16 cellular contexts compared by ENCODE assay signal in the genomic region with DNA sequence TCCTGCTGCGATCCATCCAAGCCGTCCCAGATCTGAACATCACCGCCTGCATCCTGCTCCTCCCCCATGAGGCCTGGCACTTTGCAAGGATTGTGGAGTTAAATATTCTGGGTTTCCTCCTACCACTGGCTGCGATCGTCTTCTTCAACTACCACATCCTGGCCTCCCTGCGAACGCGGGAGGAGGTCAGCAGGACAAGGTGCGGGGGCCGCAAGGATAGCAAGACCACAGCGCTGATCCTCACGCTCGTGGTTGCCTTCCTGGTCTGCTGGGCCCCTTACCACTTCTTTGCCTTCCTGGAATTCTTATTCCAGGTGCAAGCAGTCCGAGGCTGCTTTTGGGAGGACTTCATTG. TPM values are rescaled to one million over a fixed set of nuclear protein-coding genes. Genes with fewer than 3 reads are reported as not detected.
DNase-seq lines count a peak whose midpoint lies in the region; ATAC-seq and TF ChIP-seq lines count a peak whose summit lies in the region.
"Had no signal": no experiment of that assay in that cellular context is flagged by ENCODE, and none has a peak within 500 bp of the region (broad histone marks: within the 10 kb centered on the region; RNA-seq: fewer than 3 reads in every experiment).

No MANE protein-coding gene starts in this region.

- peak overlapping the region; percentile 3; the same call in 1 of the 2 replicates for H3K18ac ChIP-seq in IMR-90 (ENCODE audit: low read depth, low read length)

- peaks cover 32 to 91% of the 10 kb centered on the region in 2 experiments for H3K79me1 ChIP-seq in IMR-90 (ENCODE audit: low read depth in 1 of 2, low read length in 2 of 2)

- H3K27me3 Mint-ChIP-seq in mesothelial cell of epicardium (ENCODE audit: low read depth) = no peaks in the 10 kb centered on the region
- peaks cover 6% of the 10 kb centered on the region for H3K27me3 Mint-ChIP-seq in activated CD4-positive, alpha-beta memory T cell treated with anti-CD3 and anti-CD28 coated beads for 36 hours

- dilution Hi-C loops in IMR-90 (cut with HindIII; ENCODE audit: low sequenced_read_pairs, unreplicated experiment) = no loop called here

- no peak overlapping the region for H3K4ac ChIP-seq in IMR-90 (ENCODE audit: low read depth, low read length)

- BruUV-seq in IMR-90 (replicated peaks; lab: Mats Ljungman, UMichigan) = TSS peak; percentile 8

- peaks cover 29% of the 10 kb centered on the region for H3K36me3 Mint-ChIP-seq in mesothelial cell of epicardium
- H3K36me3 Mint-ChIP-seq in activated CD4-positive, alpha-beta memory T cell treated with anti-CD3 and anti-CD28 coated beads for 36 hours = no peaks in the 10 kb centered on the region
- H3K36me3 Mint-ChIP-seq: CD4-positive, alpha-beta memory T cell had no signal

- H2AK9ac ChIP-seq in IMR-90 (replicated peaks; ENCODE audit: low read depth, low read length, poor library complexity) = no peak overlapping the region

- no peak overlapping the region for H3K4me3 ChIP-seq in IMR-90 (ENCODE audit: insufficient read depth, low read depth, low read length)
- no peak overlapping the region for H3K4me3 ChIP-seq in esophagus squamous epithelium
- H3K4me3 ChIP-seq in vagina = no peak overlapping the region
- H3K4me3 ChIP-seq: GM23248, HAP-1 had no signal

- peaks cover 34% of the 10 kb centered on the region for H4K20me1 ChIP-seq in IMR-90 (ENCODE audit: insufficient read depth, low read length)

- no peak for TF ChIP-seq RAD21 in IMR-90 (IDR thresholded peaks at IDR 0.05; ENCODE audit: low read length)

- peak overlapping the region; percentile 0 for H2AFZ ChIP-seq in IMR-90 (replicated peaks; ENCODE audit: low read length, poor library complexity)
- H2AFZ ChIP-seq: GM23248 had no signal

- no peak overlapping the region for H2BK120ac ChIP-seq in IMR-90 (ENCODE audit: low read depth, low read length)

- CTCF ChIA-PET in IMR-90 (lab: Yijun Ruan, JAX) = interaction anchor here (1.0 kb wide), 1 partner anchor 374 kb away, joined by 3 read pairs; no protein-coding TSS in a partner anchor
- CTCF ChIA-PET in activated CD4-positive, alpha-beta memory T cell treated with anti-CD3 and anti-CD28 coated beads for 36 hours (lab: Charles Lee) = no interaction called here

- no peak overlapping the region for H2BK5ac ChIP-seq in IMR-90 (ENCODE audit: low read depth, low read length, poor library complexity, severe bottlenecking)

- H3K4me2 ChIP-seq in IMR-90 (ENCODE audit: low read depth, low read length) = no peak overlapping the region

- H3K4me1 ChIP-seq in IMR-90 (ENCODE audit: control insufficient read depth, insufficient read depth, low read length) (peaks cover 47% of the 10 kb centered on the region), esophagus squamous epithelium (peaks cover 26 to 97% (median 35%) of the 10 kb centered on the region in 3 donors), vagina (peaks cover 50% of the 10 kb centered on the region)
- H3K4me1 ChIP-seq: HAP-1 had no signal

- TF ChIP-seq POLR2A in IMR-90 (IDR thresholded peaks at IDR 0.05; ENCODE audit: low read depth, low read length) (no peak), esophagus squamous epithelium (IDR thresholded peaks at IDR 0.05) (no peak), vagina (IDR thresholded peaks at IDR 0.05) (no peak)

- intact Hi-C loops in IMR-90 (cut with micrococcal nuclease) = loop anchor here (10.0 kb wide), 1 partner anchor 729 kb away; the partner anchor contains the start of gene GLRX5
- intact Hi-C loops in esophagus squamous epithelium (cut with DNase I) = no loop called here
- intact Hi-C loops in vagina (cut with DNase I) = no loop called here
- intact Hi-C loops in activated CD4-positive, alpha-beta memory T cell treated with anti-CD3 and anti-CD28 coated beads for 36 hours (cut with micrococcal nuclease) = no loop called here

- peaks cover 11% of the 10 kb centered on the region for H3K9me3 Mint-ChIP-seq in mesothelial cell of epicardium
- no peaks in the 10 kb centered on the region for H3K9me3 Mint-ChIP-seq in activated CD4-positive, alpha-beta memory T cell treated with anti-CD3 and anti-CD28 coated beads for 36 hours

- peaks cover 62% of the 10 kb centered on the region for H3K36me3 ChIP-seq in IMR-90 (ENCODE audit: control insufficient read depth, insufficient read depth, low read length)
- H3K36me3 ChIP-seq in esophagus squamous epithelium = peaks cover 0 to 5% (median 0%) of the 10 kb centered on the region in 3 donors
- no peaks in the 10 kb centered on the region for H3K36me3 ChIP-seq in vagina
- H3K36me3 ChIP-seq: BE2C, HAP-1 had no signal

- 0 out of 2 replicates have a peak overlapping the region, but pooled peaks have one; percentile 20 for H2BK20ac ChIP-seq in IMR-90 (ENCODE audit: low read depth, low read length)

- 100% methylated on average over 5 of the region's 14 CpGs; no CpG with 5 or more reads in 1 of the 2 experiments for WGBS in IMR-90 (ENCODE audit: extremely low coverage in 2 of 2, insufficient read length in 1 of 2), 2 experiments
- 80 to 94% methylated on average over 4 to 13 of the region's 14 CpGs for WGBS in esophagus squamous epithelium, 2 donors

- POLR2A ChIA-PET in IMR-90 (lab: Charles Lee; ENCODE audit: unreplicated experiment) = no interaction called here
- POLR2A ChIA-PET in activated CD4-positive, alpha-beta memory T cell treated with anti-CD3 and anti-CD28 coated beads for 36 hours (lab: Charles Lee) = no interaction called here

- peaks cover 5% of the 10 kb centered on the region for H3K9me3 ChIP-seq in IMR-90 (ENCODE audit: control insufficient read depth, insufficient read depth, low read length)
- no peaks in the 10 kb centered on the region for H3K9me3 ChIP-seq in esophagus squamous epithelium
- no peaks in the 10 kb centered on the region for H3K9me3 ChIP-seq in vagina
- H3K9me3 ChIP-seq: BE2C, HAP-1 had no signal

- H3K4me1 Mint-ChIP-seq in mesothelial cell of epicardium = peaks cover 60% of the 10 kb centered on the region
- no peaks in the 10 kb centered on the region for H3K4me1 Mint-ChIP-seq in activated CD4-positive, alpha-beta memory T cell treated with anti-CD3 and anti-CD28 coated beads for 36 hours (ENCODE audit: low read depth)
- H3K4me1 Mint-ChIP-seq: CD4-positive, alpha-beta memory T cell had no signal

- H4K91ac ChIP-seq in IMR-90 (ENCODE audit: insufficient read depth, low read depth, low read length) = peak overlapping the region; percentile 16; the same call in 1 of the 2 replicates

- no peak overlapping the region for H3K56ac ChIP-seq in IMR-90 (ENCODE audit: extremely low read depth, insufficient read depth, low read length)

- no peak overlapping the region for H3K9ac ChIP-seq in IMR-90 (ENCODE audit: low read depth, low read length)
- H3K9ac ChIP-seq: GM23248 had no signal

- peak overlapping the region; percentile 99 for H3K27ac Mint-ChIP-seq in mesothelial cell of epicardium
- H3K27ac Mint-ChIP-seq in activated CD4-positive, alpha-beta memory T cell treated with anti-CD3 and anti-CD28 coated beads for 36 hours = no peak overlapping the region
- H3K27ac Mint-ChIP-seq: CD4-positive, alpha-beta memory T cell had no signal

- H3K27ac ChIP-seq in IMR-90 (ENCODE audit: insufficient read depth, low read length) (peak overlapping the region; percentile 41), esophagus squamous epithelium (peak overlapping the region in 3 of 4 donors; percentile 81 to 87 (median 84)), vagina (peak overlapping the region; percentile 77)
- H3K27ac ChIP-seq: GM23248, HL-60 had no signal

- no peak overlapping the region; the same call in 1 of the 2 replicates for H3K14ac ChIP-seq in IMR-90 (replicated peaks; ENCODE audit: low read depth, low read length)

- H2AK5ac ChIP-seq in IMR-90 (ENCODE audit: low read depth, low read length) = peak overlapping the region; percentile 60; the same call in 1 of the 2 replicates

- DNase-seq in IMR-90 (no peak), esophagus squamous epithelium (lab: John Stamatoyannopoulos, UW) (no peak), mesothelial cell of epicardium (ENCODE audit: low spot score in 2 of 2, unreplicated experiment in 2 of 2) (no peak), vagina (ENCODE audit: extremely low spot score in 2 of 2) (no peak), NCI-H2196 treated with DMSO at 0.1 percent for 48 hours (lab: John Stamatoyannopoulos, UW; ENCODE audit: unreplicated experiment) (no peak)
- no peak for DNase-seq in activated CD4-positive, alpha-beta memory T cell treated with anti-CD3 and anti-CD28 coated beads for 36 hours
- DNase-seq: BE2C; CD4-positive, alpha-beta memory T cell; DMS153; DMS79; GDM1 had no signal

- no peak for ATAC-seq in IMR-90 (ENCODE audit: low read depth)
- no peak for ATAC-seq in HG02970 (IDR thresholded peaks at IDR 0.05; ENCODE audit: low FRiP score, unreplicated experiment)

- H4K5ac ChIP-seq in IMR-90 (ENCODE audit: low read depth, low read length) = no peak overlapping the region

- no peaks in the 10 kb centered on the region for H3K27me3 ChIP-seq in IMR-90 (ENCODE audit: control insufficient read depth, insufficient read depth, low read length)
- H3K27me3 ChIP-seq in esophagus squamous epithelium = no peaks in the 10 kb centered on the region
- no peaks in the 10 kb centered on the region for H3K27me3 ChIP-seq in vagina
- H3K27me3 ChIP-seq: BE2C had no signal

- peaks cover 30% of the 10 kb centered on the region for H3K9me1 ChIP-seq in IMR-90 (ENCODE audit: insufficient read depth, low read length)

- no peak overlapping the region for H4K8ac ChIP-seq in IMR-90 (ENCODE audit: low read depth in 2 of 2, low read length in 2 of 2)

- H3K4me3 Mint-ChIP-seq in mesothelial cell of epicardium = no peak overlapping the region
- no peak overlapping the region for H3K4me3 Mint-ChIP-seq in activated CD4-positive, alpha-beta memory T cell treated with anti-CD3 and anti-CD28 coated beads for 36 hours
- H3K4me3 Mint-ChIP-seq: CD4-positive, alpha-beta memory T cell had no signal

- in situ Hi-C loops in IMR-90 (cut with MboI; ENCODE audit: low sequenced_read_pairs) = loop anchor here (25.0 kb wide), 1 partner anchor 727 kb away; the partner anchor contains the start of gene GLRX5

- TF ChIP-seq CTCF in IMR-90 (conservative IDR thresholded peaks at IDR 0.05; ENCODE audit: low read depth, low read length) (no peak), esophagus squamous epithelium (IDR thresholded peaks at IDR 0.05) (no peak), mesothelial cell of epicardium (IDR thresholded peaks at IDR 0.05; ENCODE audit: unreplicated experiment) (no peak), vagina (IDR thresholded peaks at IDR 0.05) (no peak)

- H3K23ac ChIP-seq in IMR-90 (ENCODE audit: low read depth, low read length) = no peak overlapping the region

- no peak overlapping the region for H2BK15ac ChIP-seq in IMR-90 (ENCODE audit: low read depth, low read length)

RNA-seq across cellular contexts. Expression of gene BDKRB1, which starts 8.2 kb away (rescaled TPM):
- total RNA-seq in IMR-90 (2012; rRNA removed) = 51.4 and 56.5 TPM in 2 replicates
- polyA plus RNA-seq in IMR-90 (2012; rRNA removed) = 130 and 142 TPM in 2 replicates
- polyA plus RNA-seq in IMR-90 (2012; cell fraction: cytosol; rRNA removed) = 48.1 and 276 TPM in 2 replicates
- 226 and 290 TPM in 2 replicates for polyA plus RNA-seq in IMR-90 (2012; cell fraction: nucleus; rRNA removed; ENCODE audit: low replicate concordance)
- 10 to 100 TPM in 1 of 4 donors, 1 to 10 TPM in 3; 4.0 to 12.2 (median 5.7) TPM for total RNA-seq in esophagus squamous epithelium
- total RNA-seq in mesothelial cell of epicardium = 10.4 to 12.5 TPM (median 10.9 TPM) in 3 replicates
- total RNA-seq in vagina = 2.5 TPM
- not detected for total RNA-seq in activated CD4-positive, alpha-beta memory T cell treated with anti-CD3 and anti-CD28 coated beads for 36 hours
- total RNA-seq: CD4-positive, alpha-beta memory T cell; HT1080 had no signal
- polyA plus RNA-seq: CD4-positive, alpha-beta memory T cell had no signal

RNA-seq across cellular contexts. Expression of gene BDKRB2, which starts 59.5 kb away (rescaled TPM):
- total RNA-seq in IMR-90 (2012; rRNA removed) = 60.5 and 73.1 TPM in 2 replicates
- polyA plus RNA-seq in IMR-90 (2012; rRNA removed) = 52.1 and 60.9 TPM in 2 replicates
- polyA plus RNA-seq in IMR-90 (2012; cell fraction: cytosol; rRNA removed) = 32.4 and 87.1 TPM in 2 replicates
- polyA plus RNA-seq in IMR-90 (2012; cell fraction: nucleus; rRNA removed; ENCODE audit: low replicate concordance) = 63.4 and 68.9 TPM in 2 replicates
- total RNA-seq in esophagus squamous epithelium = 10 to 100 TPM; 18.8 to 31.2 (median 20.0) TPM
- total RNA-seq in mesothelial cell of epicardium = 10.1 to 11.5 TPM (median 11.3 TPM) in 3 replicates
- 23.3 TPM for total RNA-seq in vagina
- under 1 TPM in 1 of 2 experiments, not detected in 1; 0.12 TPM for total RNA-seq in activated CD4-positive, alpha-beta memory T cell treated with anti-CD3 and anti-CD28 coated beads for 36 hours
- total RNA-seq: CD4-positive, alpha-beta memory T cell had no signal
- polyA plus RNA-seq: CD4-positive, alpha-beta memory T cell had no signal
